8 cellular contexts compared by ENCODE assay signal in genomic region chr20:38692436-38693411, GRCh38. TPM values are rescaled to one million over a fixed set of nuclear protein-coding genes. Genes with fewer than 3 reads are reported as not detected.
A peak's percentile ranks its signal among the peaks of the same experiment; 100 is the strongest.
DNase-seq lines count a peak whose midpoint lies in the region; ATAC-seq and TF ChIP-seq lines count a peak whose summit lies in the region.

No MANE protein-coding gene starts in this region.

- H3K9me3 Mint-ChIP-seq in Calu3 (ENCODE audit: low read depth, unreplicated experiment), result no peaks in the 10 kb centered on the region

- no TSS peak for BruUV-seq in Calu3 (replicated peaks; lab: Mats Ljungman, UMichigan)

- H3K27me3 Mint-ChIP-seq in Calu3 (ENCODE audit: unreplicated experiment), result peaks cover 53% of the 10 kb centered on the region

- no peak for TF ChIP-seq CTCF in Calu3 (IDR thresholded peaks at IDR 0.05; ENCODE audit: unreplicated experiment)
- no peak for TF ChIP-seq CTCF in LNCaP clone FGC (IDR thresholded peaks at IDR 0.05; ENCODE audit: control insufficient read depth, extremely low read depth, insufficient read depth)
- no peak for TF ChIP-seq CTCF in fibroblast of the aortic adventitia (IDR thresholded peaks at IDR 0.05; ENCODE audit: insufficient read depth, low read length)

- no peak overlapping the region for H3K27ac Mint-ChIP-seq in Calu3 (ENCODE audit: unreplicated experiment)

- no peaks in the 10 kb centered on the region for H3K36me3 Mint-ChIP-seq in Calu3 (ENCODE audit: insufficient read depth, unreplicated experiment)

- CTCF ChIA-PET in Calu3 (lab: Charles Lee), result interaction anchor here (0.7 kb wide), 2 partner anchors 42 to 58 kb away, joined by 3 read pairs; no protein-coding TSS in a partner anchor

- no peak overlapping the region for H3K4me3 Mint-ChIP-seq in Calu3 (ENCODE audit: low read depth, unreplicated experiment)

- DNase-seq in Calu3, result peak; percentile 80
- DNase-seq in LNCaP clone FGC (ENCODE audit: low read depth), result peak; percentile 43
- DNase-seq in activated CD8-positive, alpha-beta memory T cell treated with anti-CD3 and anti-CD28 coated beads for 1 hour (ENCODE audit: extremely low read depth in 1 of 2, low read depth in 1 of 2), result peak; percentile 28 to 33
- peak; percentile 76 for DNase-seq in fibroblast of the aortic adventitia (ENCODE audit: low read depth)
- peak; percentile 40 for DNase-seq in putamen (ENCODE audit: low spot score)
- DNase-seq in DMS79 treated with DMSO at 0.1 percent for 48 hours (lab: John Stamatoyannopoulos, UW), result no peak

- ATAC-seq in HG03139 (IDR thresholded peaks at IDR 0.05; ENCODE audit: unreplicated experiment), result no peak
- no peak for ATAC-seq in HG02852 (IDR thresholded peaks at IDR 0.05; ENCODE audit: unreplicated experiment)

- H3K4me1 Mint-ChIP-seq in Calu3 (ENCODE audit: low read depth, unreplicated experiment), result no peaks in the 10 kb centered on the region

- intact Hi-C loops in Calu3 (cut with micrococcal nuclease; ENCODE audit: unreplicated experiment), result no loop called here

- no peak overlapping the region for H3K4me3 ChIP-seq in LNCaP clone FGC (ENCODE audit: low read depth, low read length)
- H3K4me3 ChIP-seq in fibroblast of the aortic adventitia (ENCODE audit: low read depth, low read length), result no peak overlapping the region

RNA-seq across cellular contexts. Expression of gene SLC32A1, which starts 31.6 kb away (rescaled TPM):
- total RNA-seq in Calu3 (2022) (not detected in 2 replicates), fibroblast of the aortic adventitia (ENCODE audit: low replicate concordance) (not detected in 2 replicates)

RNA-seq across cellular contexts. Expression of gene ACTR5, which starts 55.5 kb away (rescaled TPM):
- total RNA-seq in Calu3 (2022) (12.9 and 14.7 TPM in 2 replicates), fibroblast of the aortic adventitia (ENCODE audit: low replicate concordance) (2.9 and 4.6 TPM in 2 replicates)
